15 cellular contexts compared by ENCODE assay signal in the genomic region with DNA sequence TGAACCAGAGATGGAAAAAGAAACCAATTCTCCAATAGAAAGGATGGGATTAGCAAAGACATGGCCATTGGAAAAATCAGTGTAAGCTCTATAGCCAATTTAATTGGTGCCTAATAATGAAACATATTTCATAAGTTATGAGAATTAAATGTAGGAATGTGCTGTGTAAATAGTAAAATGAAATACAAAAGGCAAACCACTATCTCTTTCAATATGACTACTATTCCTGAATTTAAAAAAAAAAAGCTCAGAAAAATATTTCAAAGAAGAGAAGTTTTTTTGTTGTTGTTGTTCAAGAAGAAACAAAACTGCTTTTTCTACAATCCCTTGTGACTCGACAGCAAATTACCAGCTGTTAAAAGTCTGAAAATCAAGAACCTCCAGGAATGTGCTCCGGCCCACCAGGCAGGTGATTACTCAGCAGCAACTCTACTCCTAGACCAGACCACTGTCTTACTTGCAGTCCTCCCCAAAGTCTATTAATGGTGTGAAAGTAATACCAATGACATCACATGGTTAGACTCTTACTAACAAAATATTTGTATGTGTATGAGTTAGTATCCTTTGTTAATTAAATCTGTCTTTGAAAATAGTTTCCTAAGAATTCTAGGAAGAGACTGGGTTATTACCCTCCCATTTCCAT.
DNase-seq lines count a peak whose midpoint lies in the region; ATAC-seq and FAIRE-seq lines count a peak whose summit lies in the region.
"Had no signal": no experiment of that assay in that cellular context is flagged by ENCODE, and none has a peak within 500 bp of the region (broad histone marks: within the 10 kb centered on the region; RNA-seq: fewer than 3 reads in every experiment).

No MANE protein-coding gene starts in this region.

- ATAC-seq in GM18498 (IDR thresholded peaks at IDR 0.05; ENCODE audit: unreplicated experiment) (peak; percentile 93), GM21367 (IDR thresholded peaks at IDR 0.05; ENCODE audit: unreplicated experiment) (peak; percentile 78), HG03060 (IDR thresholded peaks at IDR 0.05; ENCODE audit: low read depth, unreplicated experiment) (peak; percentile 88), GM19023 (IDR thresholded peaks at IDR 0.05; ENCODE audit: unreplicated experiment) (no peak)
- ATAC-seq: stimulated activated memory B cell treated with anti-CD40 and anti-IgM and Interleukin-4, amounts not matched to agents 10 μg/mL and 1 μg/mL and 100 μg/mL, for 72 hours had no signal

- no peak for FAIRE-seq in frontal cortex (lab: Jason Lieb, UNC)

- peak; percentile 20 for DNase-seq in amniotic epithelial cell (ENCODE audit: low read depth)
- DNase-seq in NCI-H345 (lab: John Stamatoyannopoulos, UW), result no peak
- no peak for DNase-seq in frontal cortex (ENCODE audit: low spot score in 2 of 2)
- no peak for DNase-seq in NCI-H1092 (lab: John Stamatoyannopoulos, UW)
- DNase-seq: activated naive CD8-positive, alpha-beta T cell treated with anti-CD3 and anti-CD28 coated beads, Interleukin-2, amount 10 ng/mL, durations not matched to agents 7 days and 5 days; colonic mucosa; DMS153; mesenchymal stem cell; NCI-H1105; NCI-H526 had no signal
